8 cellular contexts compared by ENCODE assay signal in the genomic region with DNA sequence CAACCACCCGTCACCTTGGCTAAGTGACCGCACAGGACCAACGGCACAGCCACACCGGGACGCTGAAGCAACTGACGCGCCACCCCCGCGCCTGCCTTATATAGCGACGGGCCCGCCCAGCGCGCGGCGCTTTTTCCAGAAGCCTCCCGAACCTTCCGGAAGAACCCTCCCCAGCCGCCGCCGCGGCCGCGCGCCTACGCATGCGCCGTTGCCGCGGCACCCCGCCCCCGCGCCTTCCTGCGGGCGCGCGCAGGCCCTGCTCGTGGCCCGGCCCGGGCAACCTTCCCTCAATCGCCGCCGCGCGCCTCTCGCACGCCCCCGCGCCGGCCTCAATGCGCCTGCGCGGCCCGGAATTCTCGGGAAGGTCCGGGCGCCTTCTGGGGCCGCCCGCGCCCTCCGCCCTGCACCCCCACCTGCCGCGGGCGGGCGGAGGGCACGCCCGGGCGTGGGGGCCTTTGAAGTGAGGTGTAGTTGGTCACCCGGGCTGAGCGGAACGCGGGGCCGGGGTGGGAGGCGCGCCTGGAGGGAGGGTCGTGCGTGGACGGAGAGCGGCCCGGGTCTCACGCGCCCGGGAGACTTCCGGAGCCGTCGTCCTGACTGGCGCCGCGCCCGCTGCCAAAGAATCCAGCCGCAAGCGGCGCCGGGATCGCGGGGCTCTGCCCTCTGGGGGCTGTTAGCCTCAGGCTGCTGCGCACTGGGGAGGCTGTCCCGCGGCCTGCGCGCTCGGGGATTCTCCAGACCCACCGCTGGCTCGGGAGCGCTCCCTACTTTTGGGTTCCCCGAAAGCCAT. TPM values are rescaled to one million over a fixed set of nuclear protein-coding genes. Genes with fewer than 3 reads are reported as not detected.
DNase-seq lines count a peak whose midpoint lies in the region; ATAC-seq and TF ChIP-seq lines count a peak whose summit lies in the region.

A gene (minus strand): TSS at position 73 of the 790 bp plus-strand sequence. CDS start 666 bp downstream, outside the sequence.

- no peaks in the 10 kb centered on the region for H3K27me3 ChIP-seq in adrenal gland
- no peaks in the 10 kb centered on the region for H3K27me3 ChIP-seq in heart right ventricle
- no peaks in the 10 kb centered on the region for H3K27me3 ChIP-seq in upper lobe of right lung

- H3K4me3 ChIP-seq in adrenal gland = peak within 1 kb of the TSS; percentile 43 to 97 (median 68)
- peak within 1 kb of the TSS; percentile 72 to 99 (median 86) for H3K4me3 ChIP-seq in heart right ventricle
- H3K4me3 ChIP-seq in upper lobe of right lung = peak within 1 kb of the TSS; percentile 86

- TF ChIP-seq POLR2A in adrenal gland (IDR thresholded peaks at IDR 0.05) = peak; percentile 98 to 99

- peaks cover 39% of the 10 kb centered on the region for H3K36me3 Mint-ChIP-seq in progenitor cell of endocrine pancreas (ENCODE audit: insufficient read depth)

- 0% methylated on average over 14 to 106 of the region's 106 CpGs for WGBS in adrenal gland, 4 donors
- WGBS in heart right ventricle, 2 donors = 0 to 1% methylated on average over 82 to 106 of the region's 106 CpGs

- in situ Hi-C loops in GM13976 (cut with MboI; ENCODE audit: low sequenced_read_pairs, unreplicated experiment) = no loop called here

- TF ChIP-seq CTCF in GM13976 (IDR thresholded peaks at IDR 0.05; ENCODE audit: borderline replicate concordance, control extremely low read depth, extremely low read depth, insufficient read depth, missing control alignments) = no peak
- peak in 1 of 6 experiments; percentile 19 for TF ChIP-seq CTCF in adrenal gland (IDR thresholded peaks at IDR 0.05)
- peak in 6 of 9 donors; percentile 12 to 49 (median 34) for TF ChIP-seq CTCF in heart right ventricle (IDR thresholded peaks at IDR 0.05)
- peak; percentile 20 for TF ChIP-seq CTCF in progenitor cell of endocrine pancreas (IDR thresholded peaks at IDR 0.05; ENCODE audit: unreplicated experiment)
- peak; percentile 28 for TF ChIP-seq CTCF in upper lobe of right lung (IDR thresholded peaks at IDR 0.05)

- H3K27me3 Mint-ChIP-seq in progenitor cell of endocrine pancreas = no peaks in the 10 kb centered on the region

- peak within 1 kb of the TSS; percentile 87 for H3K4me3 Mint-ChIP-seq in progenitor cell of endocrine pancreas (ENCODE audit: low read depth)

- H3K4me1 ChIP-seq in adrenal gland (replicated peaks in 1 of 2) (peaks cover 36 to 50% of the 10 kb centered on the region in 2 donors), heart right ventricle (peaks cover 5 to 55% (median 50%) of the 10 kb centered on the region in 9 donors), upper lobe of right lung (peaks cover 45% of the 10 kb centered on the region)

- H3K27ac Mint-ChIP-seq in progenitor cell of endocrine pancreas = peak within 1 kb of the TSS; percentile 98

- ATAC-seq in HG02852 (IDR thresholded peaks at IDR 0.05; ENCODE audit: unreplicated experiment) (peak; percentile 72), heart right ventricle (peak; percentile 83 to 95 (median 91)), upper lobe of right lung (peak; percentile 94)

- peaks cover 0 to 37% of the 10 kb centered on the region in 2 donors for H3K36me3 ChIP-seq in adrenal gland (replicated peaks in 1 of 2)
- H3K36me3 ChIP-seq in heart right ventricle = peaks cover 0 to 40% (median 35%) of the 10 kb centered on the region in 9 donors
- peaks cover 36% of the 10 kb centered on the region for H3K36me3 ChIP-seq in upper lobe of right lung

- H3K9me3 ChIP-seq in adrenal gland (replicated peaks in 1 of 3) (no peaks in the 10 kb centered on the region), heart right ventricle (no peaks in the 10 kb centered on the region), upper lobe of right lung (no peaks in the 10 kb centered on the region)

- peak within 1 kb of the TSS; percentile 85 to 100 (median 99) for H3K27ac ChIP-seq in adrenal gland
- H3K27ac ChIP-seq in heart right ventricle = peak within 1 kb of the TSS; percentile 99 to 100 (median 100)
- peak within 1 kb of the TSS; percentile 99 for H3K27ac ChIP-seq in upper lobe of right lung

- intact Hi-C loops in adrenal gland (cut with DNase I) (no loop called here), heart right ventricle (cut with DNase I) (loop anchor here in 5 of 10 donors (2.0 to 10.0 kb wide), 7 partner anchors 40 to 230 kb away; a partner anchor contains a TSS), upper lobe of right lung (cut with DNase I) (no loop called here)

- DNase-seq in GM13976 (ENCODE audit: low spot score) = peak; percentile 97
- DNase-seq in NCI-H146 treated with DMSO at 0.1 percent for 48 hours (lab: John Stamatoyannopoulos, UW; ENCODE audit: unreplicated experiment) = peak; percentile 52
- DNase-seq in T-helper 1 cell = peak; percentile 83 to 95 (median 93)
- peak; percentile 90 to 97 (median 93) for DNase-seq in adrenal gland
- peak; percentile 95 for DNase-seq in heart right ventricle
- DNase-seq in progenitor cell of endocrine pancreas (ENCODE audit: low spot score, unreplicated experiment) = peak; percentile 90
- DNase-seq in upper lobe of right lung = peak; percentile 98

- H3K4me1 Mint-ChIP-seq in progenitor cell of endocrine pancreas (ENCODE audit: low read depth) = peaks cover 44% of the 10 kb centered on the region

- H3K9me3 Mint-ChIP-seq in progenitor cell of endocrine pancreas (ENCODE audit: low read depth) = no peaks in the 10 kb centered on the region

RNA-seq across cellular contexts. Expression of the gene that starts here (rescaled TPM):
- total RNA-seq in adrenal gland = 100 to 1,000 TPM; 272 to 634 (median 392) TPM
- polyA plus RNA-seq in adrenal gland = 1,000 to 10,000 TPM in 1 of 3 donors, 100 to 1,000 TPM in 2; 293 to 1,666 (median 388) TPM
- 100 to 1,000 TPM; 315 to 501 (median 402) TPM for total RNA-seq in heart right ventricle
- polyA plus RNA-seq in heart right ventricle = 100 to 1,000 TPM; 525 to 612 TPM
- 796 and 811 TPM in 2 replicates for total RNA-seq in progenitor cell of endocrine pancreas
- 490 TPM for total RNA-seq in upper lobe of right lung

Comparison
In these comparisons a context has a peak if more than half of its experiments do, and no peak if none do; other contexts are left out.
1. Peak in every context shown above with its lines: DNase-seq, ATAC-seq, H3K4me3 ChIP-seq and H3K27ac ChIP-seq.